In genomic region chr2:12776457-12777049, GRCh38 we compare ENCODE assay signal across 9 cellular contexts.
"Had no signal": no experiment of that assay in that cellular context is flagged by ENCODE, and none has a peak within 500 bp of the region (broad histone marks: within the 10 kb centered on the region; RNA-seq: fewer than 3 reads in every experiment).

No MANE protein-coding gene starts in this region.

- H3K27ac ChIP-seq: GM23248, HL-60 had no signal

- H3K4me3 ChIP-seq: GM23248, HAP-1, K562 had no signal

- ATAC-seq: HCT116, K562 had no signal

- DNase-seq: GM23248, GOT3, H7, IMR-90, KG1 had no signal

- H3K36me3 ChIP-seq: HAP-1 had no signal

- H3K9me3 ChIP-seq: HAP-1 had no signal

- H3K4me1 ChIP-seq: HAP-1 had no signal
